Comparison of ENCODE assay signal across 8 cellular contexts in the genomic region with DNA sequence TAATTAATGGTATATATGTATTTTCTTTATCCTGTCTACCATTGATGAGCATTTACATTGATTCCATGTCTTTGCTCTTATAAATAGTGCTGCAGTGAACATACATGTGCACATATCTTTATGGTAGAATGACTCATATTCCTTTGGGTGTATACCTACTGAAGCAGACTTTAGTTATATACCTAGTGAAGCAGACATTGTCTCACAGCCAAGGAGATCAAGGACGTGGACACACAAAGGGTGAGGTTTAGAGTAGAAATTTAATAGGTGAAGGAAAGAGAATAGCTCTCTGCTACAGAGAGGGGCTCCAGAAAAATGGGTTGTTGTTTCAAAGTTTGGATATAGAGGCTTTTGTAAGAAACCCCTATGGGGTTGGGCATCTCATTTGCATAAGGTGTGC.
"Had no signal": no experiment of that assay in that cellular context is flagged by ENCODE, and none has a peak within 500 bp of the region (broad histone marks: within the 10 kb centered on the region; RNA-seq: fewer than 3 reads in every experiment).

No MANE protein-coding gene starts in this region.

- ATAC-seq: GM23338 had no signal

- DNase-seq: H9, HCEC 1CT, IMR-90, KBM-7 had no signal

- FAIRE-seq: H1, H54, HTR-8/SVneo had no signal

- H2AFZ ChIP-seq: GM23338 had no signal

- H3K4me3 ChIP-seq: GM23338 had no signal

- H3K4me2 ChIP-seq: GM23338 had no signal
